In genomic region chr1:62887799-62888507, GRCh38 we compare ENCODE assay signal across 27 cellular contexts.
"Had no signal": no experiment of that assay in that cellular context is flagged by ENCODE, and none has a peak within 500 bp of the region (broad histone marks: within the 10 kb centered on the region; RNA-seq: fewer than 3 reads in every experiment).

No MANE protein-coding gene starts in this region.

- H3K27ac ChIP-seq: colonic mucosa, epithelial cell of prostate, esophagus squamous epithelium, gastrocnemius medialis, heart right ventricle, left lung, lower lobe of right lung had no signal

- H3K9me3 Mint-ChIP-seq: dendritic cell treated with granulocyte-macrophage colony-stimulating factor and Interleukin-4, amounts not matched to agents 40 ng/mL and 50 ng/mL, for 4 days; effector memory CD8-positive, alpha-beta T cell; endodermal cell; mesothelial cell of epicardium had no signal

- H3K4me1 ChIP-seq: colonic mucosa, esophagus squamous epithelium, gastrocnemius medialis, heart right ventricle, left lung, lower lobe of right lung had no signal

- H3K4me3 ChIP-seq: colonic mucosa, esophagus squamous epithelium, gastrocnemius medialis, heart right ventricle, left lung, lower lobe of right lung had no signal

- H3K9me3 ChIP-seq: colonic mucosa, esophagus squamous epithelium, gastrocnemius medialis, heart right ventricle, left lung, lower lobe of right lung had no signal

- H3K4me3 Mint-ChIP-seq: dendritic cell treated with granulocyte-macrophage colony-stimulating factor and Interleukin-4, amounts not matched to agents 40 ng/mL and 50 ng/mL, for 4 days; effector memory CD8-positive, alpha-beta T cell; endodermal cell; immature natural killer cell; mesothelial cell of epicardium had no signal

- ATAC-seq: effector memory CD8-positive, alpha-beta T cell; esophagus mucosa; gastrocnemius medialis; heart right ventricle; left lung; left ventricle myocardium superior; lower lobe of right lung had no signal

- H3K27ac Mint-ChIP-seq: dendritic cell treated with granulocyte-macrophage colony-stimulating factor and Interleukin-4, amounts not matched to agents 40 ng/mL and 50 ng/mL, for 4 days; effector memory CD8-positive, alpha-beta T cell; endodermal cell; immature natural killer cell; mesothelial cell of epicardium had no signal

- H3K36me3 Mint-ChIP-seq: immature natural killer cell, mesothelial cell of epicardium had no signal

- H3K36me3 ChIP-seq: colonic mucosa, esophagus squamous epithelium, gastrocnemius medialis, heart right ventricle, left lung, lower lobe of right lung had no signal

- DNase-seq: cerebellar nuclear complex; colonic mucosa; cortex of kidney; effector CD8-positive, alpha-beta T cell; effector memory CD8-positive, alpha-beta T cell; endodermal cell; erythroblast; esophagus squamous epithelium; foreskin fibroblast; foreskin melanocyte; gastrocnemius medialis; glutamatergic neuron; head of caudate nucleus; heart right ventricle; hippocampal formation; immature natural killer cell; islet precursor cell; kidney; kidney glomerular epithelial cell; left lung; left ventricle myocardium superior; lower lobe of right lung; mesenchymal stem cell had no signal

- H3K27me3 ChIP-seq: colonic mucosa, gastrocnemius medialis had no signal

- H3K4me1 Mint-ChIP-seq: immature natural killer cell had no signal
